ENCODE assay signal across 8 cellular contexts in the genomic region with DNA sequence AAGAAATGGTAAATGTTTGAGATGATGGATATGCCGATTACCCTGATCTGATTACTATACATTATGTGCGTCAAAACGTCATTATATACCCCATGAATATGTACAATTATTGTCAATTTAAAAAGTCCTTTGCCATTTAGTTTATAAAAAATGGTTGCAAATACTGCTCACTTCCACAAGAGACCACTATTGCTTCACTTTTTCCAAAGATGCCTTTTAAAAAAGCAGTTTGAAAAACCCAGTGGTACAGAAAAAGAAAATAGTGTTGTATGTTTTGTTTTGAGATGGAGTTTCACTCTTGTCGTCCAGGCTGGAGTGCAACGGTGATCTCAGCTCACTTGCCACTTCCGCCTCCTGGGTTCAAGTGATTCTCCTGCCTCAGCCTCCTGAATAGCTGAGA. TPM values are rescaled to one million over a fixed set of nuclear protein-coding genes. Genes with fewer than 3 reads are reported as not detected.
DNase-seq lines count a peak whose midpoint lies in the region; ATAC-seq and TF ChIP-seq lines count a peak whose summit lies in the region.

No MANE protein-coding gene starts in this region.

- no peak overlapping the region for H2AFZ ChIP-seq in hepatocyte

- intact Hi-C loops in CD14-positive monocyte (cut with micrococcal nuclease): loop anchor here in 1 of 2 donors (5.0 kb wide), 1 partner anchor 1571 kb away; no protein-coding TSS in a partner anchor

- no peak overlapping the region for H3K4me3 Mint-ChIP-seq in CD14-positive monocyte
- H3K4me3 Mint-ChIP-seq in stimulated activated memory B cell treated with anti-CD40 and anti-IgM and Interleukin-4, amounts not matched to agents 10 μg/mL and 1 μg/mL and 100 μg/mL, for 72 hours: no peak overlapping the region

- no peaks in the 10 kb centered on the region for H3K27me3 ChIP-seq in RWPE2 (ENCODE audit: insufficient read depth, poor library complexity, severe bottlenecking)
- H3K27me3 ChIP-seq in hepatocyte: no peaks in the 10 kb centered on the region

- DNase-seq in CD14-positive monocyte (ENCODE audit: low spot score) (no peak), RWPE2 (ENCODE audit: low spot score) (no peak), hepatocyte (ENCODE audit: low spot score) (peak; percentile 28)

- 59% methylated on average over 6 of the region's 6 CpGs for WGBS in hepatocyte (ENCODE audit: low lambda C conversion rate, missing lambda C conversion rate)

- H3K27me3 Mint-ChIP-seq in CD14-positive monocyte (ENCODE audit: low read depth in 3 of 3): peaks cover 3 to 5% (median 3%) of the 10 kb centered on the region in 3 donors
- H3K27me3 Mint-ChIP-seq in stimulated activated memory B cell treated with anti-CD40 and anti-IgM and Interleukin-4, amounts not matched to agents 10 μg/mL and 1 μg/mL and 100 μg/mL, for 72 hours: no peaks in the 10 kb centered on the region

- H3K9me3 Mint-ChIP-seq in CD14-positive monocyte: peaks cover 0 to 3% (median 0%) of the 10 kb centered on the region in 7 donors
- H3K9me3 Mint-ChIP-seq in stimulated activated memory B cell treated with anti-CD40 and anti-IgM and Interleukin-4, amounts not matched to agents 10 μg/mL and 1 μg/mL and 100 μg/mL, for 72 hours: no peaks in the 10 kb centered on the region

- H3K36me3 ChIP-seq in RWPE2 (ENCODE audit: low read depth) (no peaks in the 10 kb centered on the region), hepatocyte (replicated peaks; ENCODE audit: insufficient read depth, low read depth) (no peaks in the 10 kb centered on the region)

- H3K36me3 Mint-ChIP-seq in CD14-positive monocyte: peaks cover 1 to 6% of the 10 kb centered on the region in 2 donors
- peaks cover 5% of the 10 kb centered on the region for H3K36me3 Mint-ChIP-seq in stimulated activated memory B cell treated with anti-CD40 and anti-IgM and Interleukin-4, amounts not matched to agents 10 μg/mL and 1 μg/mL and 100 μg/mL, for 72 hours

- H4K20me1 ChIP-seq in hepatocyte (ENCODE audit: insufficient read depth, poor library complexity, severe bottlenecking): no peaks in the 10 kb centered on the region

- TF ChIP-seq CTCF in CD14-positive monocyte (IDR thresholded peaks at IDR 0.05): peak; percentile 43
- TF ChIP-seq CTCF in RWPE2 (IDR thresholded peaks at IDR 0.05; ENCODE audit: poor library complexity, severe bottlenecking): peak; percentile 67
- TF ChIP-seq CTCF in hepatocyte (IDR thresholded peaks at IDR 0.05; ENCODE audit: poor library complexity): peak; percentile 61

- H3K9me2 ChIP-seq in hepatocyte (replicated peaks; ENCODE audit: insufficient read depth): no peaks in the 10 kb centered on the region

- H3K4me3 ChIP-seq in RWPE2 (ENCODE audit: severe bottlenecking): no peak overlapping the region
- H3K4me3 ChIP-seq in hepatocyte: no peak overlapping the region

- H3K4me1 Mint-ChIP-seq in CD14-positive monocyte: peaks cover 4% of the 10 kb centered on the region
- H3K4me1 Mint-ChIP-seq in stimulated activated memory B cell treated with anti-CD40 and anti-IgM and Interleukin-4, amounts not matched to agents 10 μg/mL and 1 μg/mL and 100 μg/mL, for 72 hours: peaks cover 15% of the 10 kb centered on the region

- H3K27ac Mint-ChIP-seq in CD14-positive monocyte: no peak overlapping the region
- no peak overlapping the region for H3K27ac Mint-ChIP-seq in stimulated activated memory B cell treated with anti-CD40 and anti-IgM and Interleukin-4, amounts not matched to agents 10 μg/mL and 1 μg/mL and 100 μg/mL, for 72 hours

- H3K4me2 ChIP-seq in hepatocyte: no peak overlapping the region

- peak; percentile 56 for ATAC-seq in GM21723 (IDR thresholded peaks at IDR 0.05; ENCODE audit: unreplicated experiment)
- no peak for ATAC-seq in RWPE2 (ENCODE audit: low read depth)
- ATAC-seq in GM21526 (IDR thresholded peaks at IDR 0.05; ENCODE audit: low FRiP score, unreplicated experiment): no peak
- no peak for ATAC-seq in HG03571 (IDR thresholded peaks at IDR 0.05; ENCODE audit: unreplicated experiment)
- ATAC-seq in esophagus mucosa: no peak
- no peak for ATAC-seq in stimulated activated memory B cell treated with anti-CD40 and anti-IgM and Interleukin-4, amounts not matched to agents 10 μg/mL and 1 μg/mL and 100 μg/mL, for 72 hours

- H3K27ac ChIP-seq in RWPE2 (ENCODE audit: poor library complexity, severe bottlenecking) (no peak overlapping the region), hepatocyte (no peak overlapping the region)

- H3K79me2 ChIP-seq in hepatocyte: no peaks in the 10 kb centered on the region

- H3K9me3 ChIP-seq in RWPE2 (ENCODE audit: severe bottlenecking) (peaks cover 2% of the 10 kb centered on the region), hepatocyte (ENCODE audit: low read depth) (no peaks in the 10 kb centered on the region)

- H3K4me1 ChIP-seq in RWPE2 (ENCODE audit: insufficient read depth, poor library complexity, severe bottlenecking): no peaks in the 10 kb centered on the region
- no peaks in the 10 kb centered on the region for H3K4me1 ChIP-seq in hepatocyte (ENCODE audit: insufficient read depth)

RNA-seq across cellular contexts. Expression of gene EDEM1, which starts 39.3 kb away (rescaled TPM):
- 10 to 100 TPM; 17.5 to 23.7 TPM for polyA plus RNA-seq in CD14-positive monocyte
- 39.2 and 58.3 TPM in 2 replicates for total RNA-seq in hepatocyte
- polyA plus RNA-seq in hepatocyte: 18.5 and 22.6 TPM in 2 replicates
- 37.3 TPM for total RNA-seq in esophagus mucosa
